28 cellular contexts compared by ENCODE assay signal in the genomic region with DNA sequence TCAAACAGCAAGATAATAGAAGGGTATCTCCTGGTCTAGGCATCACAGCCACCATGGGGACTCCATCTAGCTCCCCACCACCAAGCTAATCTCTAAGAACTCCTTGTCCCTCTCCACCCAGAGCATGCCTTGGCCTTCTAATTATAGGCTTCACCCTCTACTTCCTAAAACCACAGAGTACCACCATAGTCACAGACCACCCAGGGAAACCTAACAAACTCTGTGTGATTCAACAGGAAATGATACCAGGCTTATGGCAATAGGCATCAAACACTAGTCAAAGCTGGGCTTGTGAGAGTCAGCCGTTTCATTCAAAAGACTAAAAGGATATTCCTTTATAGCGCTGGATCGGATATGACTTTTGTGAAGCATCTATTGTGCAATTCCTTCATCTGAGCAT.
"Had no signal": no experiment of that assay in that cellular context is flagged by ENCODE, and none has a peak within 500 bp of the region (broad histone marks: within the 10 kb centered on the region; RNA-seq: fewer than 3 reads in every experiment).

No MANE protein-coding gene starts in this region.

- H3K4me1 ChIP-seq: esophagus squamous epithelium, gastrocnemius medialis, heart right ventricle, left lung, lower lobe of right lung had no signal

- H3K4me1 Mint-ChIP-seq: endodermal cell; mesothelial cell of epicardium; naive B cell; naive thymus-derived CD8-positive, alpha-beta T cell had no signal

- DNase-seq: cortex of kidney; effector CD8-positive, alpha-beta T cell; effector memory CD8-positive, alpha-beta T cell; endodermal cell; erythroblast; esophagus squamous epithelium; foreskin fibroblast; foreskin melanocyte; gastrocnemius medialis; glutamatergic neuron; head of caudate nucleus; heart right ventricle; hippocampal formation; left cardiac atrium; left lung; left ventricle myocardium superior; lower lobe of right lung; mesenchymal stem cell; mucosa of descending colon; naive B cell; naive thymus-derived CD8-positive, alpha-beta T cell had no signal

- H3K9me3 ChIP-seq: esophagus squamous epithelium, gastrocnemius medialis, left lung, lower lobe of right lung, mucosa of descending colon had no signal

- H3K27ac ChIP-seq: epithelial cell of prostate, esophagus squamous epithelium, gastrocnemius medialis, heart right ventricle, left lung, lower lobe of right lung had no signal

- H3K27ac Mint-ChIP-seq: dendritic cell treated with granulocyte-macrophage colony-stimulating factor and Interleukin-4, amounts not matched to agents 40 ng/mL and 50 ng/mL, for 4 days; effector memory CD8-positive, alpha-beta T cell; endodermal cell; mesothelial cell of epicardium; naive thymus-derived CD8-positive, alpha-beta T cell had no signal

- H3K36me3 ChIP-seq: esophagus squamous epithelium, gastrocnemius medialis, heart right ventricle, left lung, lower lobe of right lung had no signal

- H3K9me3 Mint-ChIP-seq: dendritic cell treated with granulocyte-macrophage colony-stimulating factor and Interleukin-4, amounts not matched to agents 40 ng/mL and 50 ng/mL, for 4 days had no signal

- H3K27me3 Mint-ChIP-seq: dendritic cell treated with granulocyte-macrophage colony-stimulating factor and Interleukin-4, amounts not matched to agents 40 ng/mL and 50 ng/mL, for 4 days; effector memory CD8-positive, alpha-beta T cell; naive B cell; naive thymus-derived CD8-positive, alpha-beta T cell had no signal

- ATAC-seq: effector memory CD8-positive, alpha-beta T cell; esophagus mucosa; gastrocnemius medialis; heart right ventricle; left cardiac atrium; left lung; left ventricle myocardium superior; lower lobe of right lung; mucosa of descending colon; naive thymus-derived CD8-positive, alpha-beta T cell had no signal

- H3K36me3 Mint-ChIP-seq: mesothelial cell of epicardium; naive B cell; naive thymus-derived CD8-positive, alpha-beta T cell had no signal

- H3K4me3 Mint-ChIP-seq: dendritic cell treated with granulocyte-macrophage colony-stimulating factor and Interleukin-4, amounts not matched to agents 40 ng/mL and 50 ng/mL, for 4 days; effector memory CD8-positive, alpha-beta T cell; endodermal cell; mesothelial cell of epicardium; naive B cell; naive thymus-derived CD8-positive, alpha-beta T cell had no signal

- H3K4me3 ChIP-seq: esophagus squamous epithelium, gastrocnemius medialis, heart right ventricle, left lung, lower lobe of right lung, mucosa of descending colon had no signal

- FAIRE-seq: endometrium, islet of Langerhans, keratinocyte had no signal

- H3K27me3 ChIP-seq: esophagus squamous epithelium, gastrocnemius medialis, heart right ventricle, left lung had no signal
